Comparison of ENCODE assay signal across 9 cellular contexts in the genomic region with DNA sequence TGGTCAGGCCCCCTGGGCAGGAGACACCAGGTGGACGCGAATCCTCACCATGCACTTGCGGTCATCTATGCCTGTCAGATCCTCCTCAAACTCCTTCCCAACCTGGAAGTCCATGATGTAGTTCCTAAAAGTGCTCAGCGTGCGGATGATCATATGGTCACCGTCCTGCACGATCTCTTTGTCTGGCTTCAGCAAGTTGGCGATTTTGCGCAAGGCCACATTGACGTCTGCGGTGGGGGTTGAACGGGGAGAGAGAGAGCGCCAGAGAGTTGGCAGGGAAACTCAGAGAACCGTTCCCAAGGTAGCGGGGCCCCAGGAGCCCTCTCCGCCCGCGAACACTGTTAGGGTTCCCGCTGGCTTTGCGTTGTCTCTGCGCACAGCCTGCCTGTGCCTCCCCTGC. TPM values are rescaled to one million over a fixed set of nuclear protein-coding genes. Genes with fewer than 3 reads are reported as not detected.
DNase-seq lines count a peak whose midpoint lies in the region; TF ChIP-seq lines count a peak whose summit lies in the region.
"Had no signal": no experiment of that assay in that cellular context is flagged by ENCODE, and none has a peak within 500 bp of the region (broad histone marks: within the 10 kb centered on the region; RNA-seq: fewer than 3 reads in every experiment).

No MANE protein-coding gene starts in this region.

- TF ChIP-seq CTCF in type B pancreatic cell (conservative IDR thresholded peaks at IDR 0.05), result no peak

- peaks cover 7% of the 10 kb centered on the region for H3K36me3 Mint-ChIP-seq in type B pancreatic cell
- H3K36me3 Mint-ChIP-seq: activated naive CD8-positive, alpha-beta T cell had no signal

- peaks cover 75% of the 10 kb centered on the region for H3K4me1 Mint-ChIP-seq in type B pancreatic cell (ENCODE audit: unreplicated experiment)

- H3K9me3 Mint-ChIP-seq in type B pancreatic cell, result no peaks in the 10 kb centered on the region

- H3K4me3 Mint-ChIP-seq in type B pancreatic cell, result peak overlapping the region; percentile 86
- H3K4me3 Mint-ChIP-seq: activated naive CD8-positive, alpha-beta T cell had no signal

- peak overlapping the region; percentile 87 for H3K27ac Mint-ChIP-seq in type B pancreatic cell
- H3K27ac Mint-ChIP-seq: activated naive CD8-positive, alpha-beta T cell had no signal

- DNase-seq in NCI-H1417 (lab: John Stamatoyannopoulos, UW) (peak in 2 of 3 experiments; percentile 65 to 69), NCI-H1417 treated with DMSO at 0.1 percent for 48 hours (lab: John Stamatoyannopoulos, UW) (no peak), fibroblast of gingiva (ENCODE audit: low read depth) (peak; percentile 33), midbrain (lab: John Stamatoyannopoulos, UW) (peak; percentile 44), type B pancreatic cell (ENCODE audit: extremely low spot score, unreplicated experiment) (no peak), NCI-H2171 treated with DMSO at 0.1 percent for 48 hours (lab: John Stamatoyannopoulos, UW) (no peak), NCI-H774 (lab: John Stamatoyannopoulos, UW) (no peak)
- DNase-seq in effector CD4-positive, alpha-beta T cell, result no peak

- H3K27me3 Mint-ChIP-seq in type B pancreatic cell, result no peaks in the 10 kb centered on the region

RNA-seq across cellular contexts. Expression of a gene that starts 0.8 kb away (rescaled TPM):
- 139 and 307 TPM in 2 replicates for total RNA-seq in type B pancreatic cell (ENCODE audit: low replicate concordance)

Comparison
In these comparisons a context has a peak if more than half of its experiments do, and no peak if none do; other contexts are left out.
1. DNase-seq: peak in NCI-H1417 (2 of 3), fibroblast of gingiva (single experiment) and midbrain (single experiment); none in NCI-H1417 treated with DMSO at 0.1 percent for 48 hours (single experiment), type B pancreatic cell (single experiment), effector CD4-positive, alpha-beta T cell (single experiment), NCI-H2171 treated with DMSO at 0.1 percent for 48 hours (single experiment) and NCI-H774 (single experiment).